In the genomic region with DNA sequence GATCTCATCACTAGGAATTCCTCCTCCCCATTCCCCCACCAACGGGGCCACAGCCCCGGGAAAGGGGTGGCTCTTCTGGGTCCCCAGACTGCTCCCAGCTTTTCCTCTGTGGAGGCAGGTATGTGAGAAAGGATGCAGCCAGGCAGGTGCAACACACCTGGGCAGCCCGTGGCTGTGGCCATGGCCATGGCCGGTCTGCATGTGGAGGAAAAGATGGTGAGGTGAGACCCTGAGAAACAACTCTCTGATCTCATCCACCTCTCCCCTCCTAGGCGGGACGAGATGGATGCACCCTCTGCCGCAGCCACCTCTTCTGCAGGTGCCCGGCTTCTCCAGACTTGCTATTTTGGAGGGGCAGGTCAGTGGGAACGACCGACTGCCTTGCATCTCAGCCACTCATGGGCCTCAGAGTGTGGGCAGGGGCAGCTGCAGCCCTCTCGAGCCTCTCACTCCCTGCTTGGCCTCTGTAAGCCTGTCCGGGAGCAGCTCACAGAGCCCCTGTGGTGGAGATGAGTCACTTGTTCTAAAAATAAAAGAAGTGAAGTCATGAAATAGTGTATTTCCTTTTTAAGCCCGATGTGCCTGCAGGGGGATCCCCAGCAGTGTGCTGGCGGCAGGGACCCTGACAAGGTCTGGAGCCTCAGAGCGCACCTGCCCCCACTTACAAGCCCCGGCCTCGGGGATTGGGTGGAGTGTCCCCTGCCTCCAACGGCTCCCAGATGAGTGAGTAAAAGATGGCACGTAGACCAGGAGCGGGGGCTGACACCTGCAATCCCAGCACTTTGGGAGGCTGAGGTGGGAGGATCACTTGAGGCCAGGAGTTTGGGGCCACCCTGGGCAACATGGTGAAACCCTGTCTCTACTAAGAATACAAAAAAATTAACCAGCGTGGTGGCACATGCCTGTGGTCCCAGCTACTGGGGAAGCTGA, we compare ENCODE assay signal across 8 cellular contexts. TPM values are rescaled to one million over a fixed set of nuclear protein-coding genes. Genes with fewer than 3 reads are reported as not detected.
A peak's percentile ranks its signal among the peaks of the same experiment; 100 is the strongest.
DNase-seq lines count a peak whose midpoint lies in the region; ATAC-seq, FAIRE-seq and TF ChIP-seq lines count a peak whose summit lies in the region.

No MANE protein-coding gene starts in this region.

- H3K4me3 ChIP-seq in bronchial epithelial cell (ENCODE audit: low read depth, low read length) (no peak overlapping the region), mucosa of descending colon (no peak overlapping the region), upper lobe of right lung (no peak overlapping the region), HAP-1 (no peak overlapping the region)

- in situ Hi-C loops in HAP-1 (cut with MboI; ENCODE audit: low sequenced_read_pairs), result no loop called here

- no peak for FAIRE-seq in bronchial epithelial cell (lab: Jason Lieb, UNC)

- intact Hi-C loops in mucosa of descending colon (cut with DNase I, micrococcal nuclease), result no loop called here
- intact Hi-C loops in upper lobe of right lung (cut with DNase I), result no loop called here

- DNase-seq in EL (peak; percentile 90), SKM-1 (lab: John Stamatoyannopoulos, UW; ENCODE audit: unreplicated experiment) (peak; percentile 75), bronchial epithelial cell (ENCODE audit: low read depth) (peak; percentile 78), mucosa of descending colon (no peak), upper lobe of right lung (no peak), HAP-1 (ENCODE audit: low spot score in 2 of 2) (no peak)

- H3K36me3 ChIP-seq in bronchial epithelial cell (ENCODE audit: control insufficient read depth, insufficient read depth, low read length), result no peaks in the 10 kb centered on the region
- no peaks in the 10 kb centered on the region for H3K36me3 ChIP-seq in mucosa of descending colon (ENCODE audit: low read depth)
- no peaks in the 10 kb centered on the region for H3K36me3 ChIP-seq in upper lobe of right lung
- H3K36me3 ChIP-seq in HAP-1 (replicated peaks), result no peaks in the 10 kb centered on the region

- H3K27ac ChIP-seq in upper lobe of right lung, result no peak overlapping the region

- ATAC-seq in GM21360 (IDR thresholded peaks at IDR 0.05; ENCODE audit: unreplicated experiment), result peak; percentile 85
- ATAC-seq in HG03520 (IDR thresholded peaks at IDR 0.05; ENCODE audit: unreplicated experiment), result peak; percentile 94
- peak; percentile 67 for ATAC-seq in mucosa of descending colon
- peak; percentile 54 for ATAC-seq in upper lobe of right lung

- TF ChIP-seq CTCF in bronchial epithelial cell (IDR thresholded peaks at IDR 0.05; ENCODE audit: insufficient read depth, low read length, severe bottlenecking) (no peak), mucosa of descending colon (IDR thresholded peaks at IDR 0.05) (no peak), upper lobe of right lung (IDR thresholded peaks at IDR 0.05) (peak; percentile 10)

- H3K4me1 ChIP-seq in mucosa of descending colon (ENCODE audit: low read depth) (no peaks in the 10 kb centered on the region), upper lobe of right lung (peaks cover 8% of the 10 kb centered on the region), HAP-1 (no peaks in the 10 kb centered on the region)

- H3K9me3 ChIP-seq in mucosa of descending colon, result no peaks in the 10 kb centered on the region
- H3K9me3 ChIP-seq in upper lobe of right lung, result no peaks in the 10 kb centered on the region
- H3K9me3 ChIP-seq in HAP-1, result peaks cover 4% of the 10 kb centered on the region; the same call in 1 of the 2 replicates

- H3K27me3 ChIP-seq in bronchial epithelial cell (ENCODE audit: control insufficient read depth, insufficient read depth, low read length) (peaks cover 2% of the 10 kb centered on the region), upper lobe of right lung (no peaks in the 10 kb centered on the region), HAP-1 (ENCODE audit: low read depth) (no peaks in the 10 kb centered on the region)

RNA-seq across cellular contexts. Expression of a gene that starts 10.7 kb away (rescaled TPM):
- total RNA-seq in bronchial epithelial cell (0.26 and 0.38 TPM in 2 replicates), mucosa of descending colon (1 to 10 TPM in 1 of 3 donors, not detected in 2; 2.2 TPM), upper lobe of right lung (not detected)

Comparison
In these comparisons a context has a peak if more than half of its experiments do, and no peak if none do; other contexts are left out.
1. DNase-seq: peak in EL (single experiment), SKM-1 (single experiment) and bronchial epithelial cell (single experiment); none in mucosa of descending colon (0 of 3), upper lobe of right lung (single experiment) and HAP-1 (0 of 2).
2. Peak in every context shown above with its lines, with median percentiles within 50 percentile points of each other: ATAC-seq.